Comparison of ENCODE assay signal across 20 cellular contexts in the genomic region with DNA sequence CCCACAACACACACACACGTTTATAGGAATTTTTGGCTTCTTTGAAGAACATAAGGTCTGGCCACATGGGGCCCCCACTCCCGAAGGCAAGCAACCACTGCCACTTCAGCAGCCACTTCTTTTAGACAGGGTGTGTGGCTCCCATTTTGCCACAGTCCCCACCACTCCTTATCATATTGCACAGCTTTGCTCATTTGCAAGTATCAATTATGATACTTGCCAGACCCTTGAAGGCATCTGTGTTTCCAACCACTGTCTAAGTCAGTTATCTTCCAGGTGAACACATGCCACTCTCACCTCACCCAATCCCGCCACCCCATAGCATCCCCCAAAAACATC.
A peak's percentile ranks its signal among the peaks of the same experiment; 100 is the strongest.
DNase-seq lines count a peak whose midpoint lies in the region; ATAC-seq, FAIRE-seq and TF ChIP-seq lines count a peak whose summit lies in the region.
"Had no signal": no experiment of that assay in that cellular context is flagged by ENCODE, and none has a peak within 500 bp of the region (broad histone marks: within the 10 kb centered on the region; RNA-seq: fewer than 3 reads in every experiment).

No MANE protein-coding gene starts in this region.

- in situ Hi-C loops in K562 (cut with MboI): loop anchor here (10.0 kb wide), 1 partner anchor 263 kb away; no protein-coding TSS in a partner anchor

- TF ChIP-seq CTCF in Loucy (conservative IDR thresholded peaks at IDR 0.05; ENCODE audit: low read length): no peak
- TF ChIP-seq CTCF in K562 (IDR thresholded peaks at IDR 0.05 in 2 of 3, conservative IDR thresholded peaks at IDR 0.05 in 1 of 3; ENCODE audit: insufficient read depth in 2 of 3, low read depth in 1 of 3, low read length in 3 of 3): no peak
- TF ChIP-seq CTCF in nephron (IDR thresholded peaks at IDR 0.05; ENCODE audit: unreplicated experiment in 3 of 3): no peak

- H3K27ac Mint-ChIP-seq in CD8-positive, alpha-beta memory T cell: peak overlapping the region; percentile 78 to 97 (median 91)
- H3K27ac Mint-ChIP-seq in nephron: peak overlapping the region; percentile 1 to 80 (median 76)
- H3K27ac Mint-ChIP-seq: HFFc6 had no signal

- no peak overlapping the region for H3K27ac ChIP-seq in CD8-positive, alpha-beta memory T cell (ENCODE audit: low read depth, low read length)
- H3K27ac ChIP-seq in K562 (ENCODE audit: extremely low read depth, low read depth, low read length): no peak overlapping the region
- H3K27ac ChIP-seq: gastrocnemius medialis, SJSA1, suprapubic skin had no signal

- H3K36me3 ChIP-seq in CD8-positive, alpha-beta memory T cell (ENCODE audit: insufficient read depth, low read length): peaks cover 18% of the 10 kb centered on the region
- H3K36me3 ChIP-seq in Loucy (ENCODE audit: insufficient read depth, low read length): peaks cover 44% of the 10 kb centered on the region; the same call in 1 of the 2 replicates
- peaks cover 53% of the 10 kb centered on the region; the same call in 2 of the 3 replicates for H3K36me3 ChIP-seq in K562 (ENCODE audit: control insufficient read depth, insufficient read depth, low read length)
- H3K36me3 ChIP-seq: gastrocnemius medialis, SJSA1, suprapubic skin had no signal

- FAIRE-seq in K562 (lab: Jason Lieb, UNC): peak; percentile 48
- FAIRE-seq: GM12878 had no signal

- H3K4me1 Mint-ChIP-seq in CD8-positive, alpha-beta memory T cell: peaks cover 79 to 89% (median 88%) of the 10 kb centered on the region in 3 donors
- peaks cover 45% of the 10 kb centered on the region for H3K4me1 Mint-ChIP-seq in nephron

- no peaks in the 10 kb centered on the region for H3K9me2 ChIP-seq in Loucy (replicated peaks; ENCODE audit: low read depth, low read length)

- peaks cover 11% of the 10 kb centered on the region; the same call in 1 of the 2 replicates for H3F3A ChIP-seq in Loucy (ENCODE audit: low read depth)

- H3K9me3 ChIP-seq in CD8-positive, alpha-beta memory T cell (ENCODE audit: low read length): no peaks in the 10 kb centered on the region
- H3K9me3 ChIP-seq in Loucy (ENCODE audit: insufficient read depth, low read depth, low read length) (no peaks in the 10 kb centered on the region), K562 (replicated peaks; ENCODE audit: control insufficient read depth, insufficient read depth, low read depth, low read length) (no peaks in the 10 kb centered on the region)
- H3K9me3 ChIP-seq: gastrocnemius medialis, SJSA1, suprapubic skin had no signal

- CTCF ChIA-PET in CD8-positive, alpha-beta memory T cell (lab: Charles Lee): no interaction called here
- CTCF ChIA-PET in K562 (lab: Yijun Ruan, JAX; ENCODE audit: low intra/inter-chr PET ratio) (no interaction called here), HEK293T (lab: Yijun Ruan, JAX) (no interaction called here)

- WGBS in K562 (ENCODE audit: insufficient coverage, low coverage, missing lambda C conversion rate): 50% methylated on average over 3 of the region's 3 CpGs

- peaks cover 85% of the 10 kb centered on the region for H3K4me1 ChIP-seq in CD8-positive, alpha-beta memory T cell (ENCODE audit: insufficient read depth, low read length)
- peaks cover 67% of the 10 kb centered on the region for H3K4me1 ChIP-seq in Loucy (ENCODE audit: insufficient read depth, low read length, poor library complexity, severe bottlenecking)
- H3K4me1 ChIP-seq in K562 (replicated peaks in 1 of 2; ENCODE audit: control insufficient read depth in 2 of 2, insufficient read depth in 2 of 2, low read length in 2 of 2): peaks cover 19 to 22% of the 10 kb centered on the region in 2 experiments

- H3K4me3 Mint-ChIP-seq in CD8-positive, alpha-beta memory T cell: peak overlapping the region; percentile 73 to 87 (median 80)
- no peak overlapping the region for H3K4me3 Mint-ChIP-seq in nephron
- H3K4me3 Mint-ChIP-seq: HFFc6 had no signal

- peak overlapping the region; percentile 80 for H3K4me2 ChIP-seq in Loucy (ENCODE audit: low read depth, low read length, poor library complexity, severe bottlenecking)
- H3K4me2 ChIP-seq in K562 (ENCODE audit: insufficient read depth, low read length): no peak overlapping the region

- H3K9ac ChIP-seq in Loucy (ENCODE audit: low read depth, low read length, poor library complexity, severe bottlenecking) (peak overlapping the region; percentile 67), K562 (ENCODE audit: insufficient read depth in 1 of 2, low read depth in 2 of 2, low read length in 2 of 2) (peak overlapping the region in 1 of 2 experiments; percentile 48; a peak in 1 of 4 replicates)

- intact Hi-C loops in K562 (cut with micrococcal nuclease): no loop called here

- no peak for ATAC-seq in K562
- ATAC-seq: activated CD4-positive, CD25-positive, alpha-beta regulatory T cell treated with anti-CD3 and anti-CD28 coated beads, Interleukin-2, amount 50 U/mL, for 24 hours; gastrocnemius medialis; GM12878 had no signal

- POLR2A ChIA-PET in CD8-positive, alpha-beta memory T cell (lab: Charles Lee): no interaction called here
- POLR2A ChIA-PET in K562 (lab: Yijun Ruan, JAX): no interaction called here
- POLR2A ChIA-PET in HEK293T (lab: Yijun Ruan, JAX): no interaction called here

- no peak for DNase-seq in CD8-positive, alpha-beta memory T cell
- DNase-seq in K562 (ENCODE audit: extremely low read depth in 1 of 4, low spot score in 3 of 4) (peak in 1 of 4 experiments; percentile 31), NOMO-1 treated with DMSO at 0.1 percent for 48 hours (lab: John Stamatoyannopoulos, UW; ENCODE audit: unreplicated experiment) (no peak), NCI-H187 treated with DMSO at 0.1 percent for 48 hours (lab: John Stamatoyannopoulos, UW) (no peak), HEK293T (ENCODE audit: extremely low spot score) (no peak)
- DNase-seq: AML-193, dermis blood vessel endothelial cell, erythroblast, gastrocnemius medialis, GDM1, HFFc6, Karpas-422, NCI-H526 treated with DMSO at 0.1 percent for 48 hours, T1000 had no signal

- no peaks in the 10 kb centered on the region for H3K27me3 ChIP-seq in CD8-positive, alpha-beta memory T cell (ENCODE audit: insufficient read depth, low read length, poor library complexity, severe bottlenecking)
- H3K27me3 ChIP-seq in Loucy (ENCODE audit: insufficient read depth, low read length, poor library complexity, severe bottlenecking) (no peaks in the 10 kb centered on the region), K562 (ENCODE audit: control insufficient read depth in 2 of 2, insufficient read depth in 2 of 2, low read length in 2 of 2) (no peaks in the 10 kb centered on the region)
- H3K27me3 ChIP-seq: gastrocnemius medialis, SJSA1, suprapubic skin had no signal

- TF ChIP-seq POLR2A in K562 (conservative IDR thresholded peaks at IDR 0.05): no peak

- no peaks in the 10 kb centered on the region for H3K9me3 Mint-ChIP-seq in CD8-positive, alpha-beta memory T cell
- no peaks in the 10 kb centered on the region for H3K9me3 Mint-ChIP-seq in nephron
- H3K9me3 Mint-ChIP-seq: HFFc6 had no signal

- H3K79me2 ChIP-seq in Loucy (ENCODE audit: insufficient read depth, low read length) (peaks cover 74% of the 10 kb centered on the region), K562 (ENCODE audit: control insufficient read depth, insufficient read depth, low read length) (no peaks in the 10 kb centered on the region)

- no TSS peak for BruUV-seq in K562 (replicated peaks; lab: Mats Ljungman, UMichigan)

- no peak overlapping the region for H2AFZ ChIP-seq in Loucy (ENCODE audit: low read length)
- no peak overlapping the region for H2AFZ ChIP-seq in K562 (ENCODE audit: low read depth, low read length)

- no peaks in the 10 kb centered on the region for H3K27me3 Mint-ChIP-seq in CD8-positive, alpha-beta memory T cell
- H3K27me3 Mint-ChIP-seq in nephron (ENCODE audit: low read depth): peaks cover 7% of the 10 kb centered on the region

- no peak for TF ChIP-seq RAD21 in K562 (CRISPR knock-in tag; conservative IDR thresholded peaks at IDR 0.05 in 1 of 2, IDR thresholded peaks at IDR 0.05 in 1 of 2)

- no peaks in the 10 kb centered on the region for H4K20me1 ChIP-seq in Loucy (ENCODE audit: insufficient read depth, low read length, poor library complexity, severe bottlenecking)
- peaks cover 20% of the 10 kb centered on the region for H4K20me1 ChIP-seq in K562 (replicated peaks; ENCODE audit: control insufficient read depth, insufficient read depth, low read length)

- H3K9me1 ChIP-seq in K562 (ENCODE audit: control insufficient read depth, insufficient read depth, low read length): no peaks in the 10 kb centered on the region

- peak overlapping the region; percentile 49 for H3K4me3 ChIP-seq in CD8-positive, alpha-beta memory T cell (ENCODE audit: low read length)
- H3K4me3 ChIP-seq in Loucy (ENCODE audit: low read length, poor library complexity, severe bottlenecking) (peak overlapping the region; percentile 69), K562 (no peak overlapping the region)
- H3K4me3 ChIP-seq: gastrocnemius medialis, GM12878, SJSA1, suprapubic skin had no signal

- peaks cover 0 to 85% (median 26%) of the 10 kb centered on the region in 3 donors for H3K36me3 Mint-ChIP-seq in CD8-positive, alpha-beta memory T cell
- H3K36me3 Mint-ChIP-seq in nephron (ENCODE audit: low read depth): peaks cover 39% of the 10 kb centered on the region

- no peak for TF ChIP-seq EP300 in K562 (IDR thresholded peaks at IDR 0.05; ENCODE audit: low read length)

TF ChIP-seq in K562, 482 proteins besides CTCF, POLR2A, EP300 and RAD21 (continues in another document):
- TF ChIP-seq ETV6 (IDR thresholded peaks at IDR 0.05; ENCODE audit: borderline replicate concordance in 1 of 2, low read depth in 2 of 2, low read length in 1 of 2) (no peak), ETV6 (CRISPR knock-in tag; IDR thresholded peaks at IDR 0.05; ENCODE audit: borderline replicate concordance) (no peak), CBX8 (IDR thresholded peaks at IDR 0.05; ENCODE audit: borderline replicate concordance, extremely low read depth, low read depth, low read length, poor library complexity, severe bottlenecking) (no peak), HDGF (IDR thresholded peaks at IDR 0.05) (no peak), GABPA (tag; conservative IDR thresholded peaks at IDR 0.05; ENCODE audit: low read depth) (no peak), ARID1B (IDR thresholded peaks at IDR 0.05) (no peak), HNRNPLL (IDR thresholded peaks at IDR 0.05; ENCODE audit: low read depth, low read length, poor library complexity, severe bottlenecking) (no peak), HIVEP1 (CRISPR knock-in tag; IDR thresholded peaks at IDR 0.05) (no peak)

TF ChIP-seq in HEK293T, 16 proteins besides CTCF, POLR2A, EP300 and RAD21:
- TF ChIP-seq TARDBP (IDR thresholded peaks at IDR 0.05) (no peak), ELF4 (IDR thresholded peaks at IDR 0.05) (no peak)

Comparison
In these comparisons a context has a peak if more than half of its experiments do, and no peak if none do; other contexts are left out.
1. H3K4me3 Mint-ChIP-seq: peak in CD8-positive, alpha-beta memory T cell (7 of 7); none in nephron (0 of 3).